In the genomic region with DNA sequence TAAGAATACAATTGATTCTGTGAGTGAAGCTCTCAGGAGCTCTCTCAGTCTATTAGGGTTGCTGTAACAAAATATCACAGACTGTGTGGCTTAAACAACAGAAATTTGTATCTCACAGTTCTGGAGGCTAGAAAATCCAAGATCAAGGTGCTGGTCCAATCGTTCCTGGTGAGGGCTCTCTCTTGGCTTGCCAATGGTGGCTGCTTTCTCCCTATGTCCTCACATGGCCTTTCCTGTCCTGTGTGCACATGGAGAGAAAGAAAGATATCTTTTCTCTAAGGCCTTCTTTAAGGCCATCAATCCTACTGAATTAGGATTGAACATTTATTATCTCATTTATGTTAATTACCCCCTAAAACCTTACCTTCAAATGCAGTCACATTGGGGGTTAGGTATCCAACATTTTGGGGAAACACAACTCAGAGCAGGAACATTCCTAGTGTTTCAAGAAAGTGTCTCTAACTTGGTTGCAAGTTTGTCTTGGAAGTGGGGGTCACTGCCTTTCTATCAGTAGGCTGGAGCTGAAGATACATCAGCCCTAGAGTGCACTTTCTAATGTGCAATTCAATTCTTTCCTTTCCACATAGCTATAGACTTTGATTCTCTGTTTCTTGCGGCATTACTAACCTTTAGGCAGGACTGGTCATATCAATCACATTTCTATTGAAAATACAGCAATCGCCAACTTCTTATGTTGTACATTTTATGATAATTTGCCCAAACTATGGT, we compare ENCODE assay signal across 1 cellular context.
TF ChIP-seq lines count a peak whose summit lies in the region.

No MANE protein-coding gene starts in this region.

TF ChIP-seq in liver, 16 proteins besides CTCF, POLR2A, EP300 and RAD21 (continued from another document):
- TF ChIP-seq REST (IDR thresholded peaks at IDR 0.05) (no peak), YY1 (IDR thresholded peaks at IDR 0.05) (no peak), HNF4G (IDR thresholded peaks at IDR 0.05) (no peak)
